Comparison of ENCODE assay signal across 8 cellular contexts in genomic region chr2:190069936-190070696, GRCh38. TPM values are rescaled to one million over a fixed set of nuclear protein-coding genes. Genes with fewer than 3 reads are reported as not detected.
DNase-seq lines count a peak whose midpoint lies in the region; ATAC-seq and TF ChIP-seq lines count a peak whose summit lies in the region.

No MANE protein-coding gene starts in this region.

- no peak overlapping the region for H3K4me2 ChIP-seq in trophoblast cell (ENCODE audit: low read length)

- H2AFZ ChIP-seq in trophoblast cell (ENCODE audit: insufficient read depth, low read length, poor library complexity), result no peak overlapping the region

- WGBS in trophoblast cell (ENCODE audit: extremely low coverage, insufficient coverage, insufficient read length), result no CpG with 5 or more reads among the region's 3 CpGs

- H3K4me1 ChIP-seq in trophoblast cell (ENCODE audit: control insufficient read depth in 1 of 2, insufficient read depth in 2 of 2, low read length in 2 of 2), result no peaks in the 10 kb centered on the region

- no peaks in the 10 kb centered on the region for H3K36me3 ChIP-seq in trophoblast cell (ENCODE audit: control insufficient read depth in 1 of 2, insufficient read depth in 2 of 2, low read length in 2 of 2)

- H3K9me3 ChIP-seq in trophoblast cell (ENCODE audit: insufficient read depth, low read depth, low read length), result no peaks in the 10 kb centered on the region

- no peak overlapping the region for H3K27ac ChIP-seq in trophoblast cell (ENCODE audit: low read depth, low read length)

- no peak overlapping the region for H4K91ac ChIP-seq in trophoblast cell (ENCODE audit: low read depth, low read length)

- no peak overlapping the region for H3K18ac ChIP-seq in trophoblast cell (ENCODE audit: low read length)

- H3K4me1 Mint-ChIP-seq in activated T-cell treated with anti-CD3 and anti-CD28 coated beads, Interleukin-2, amount 50 U/mL, for 4 hours (ENCODE audit: low read depth), result no peaks in the 10 kb centered on the region

- no peaks in the 10 kb centered on the region for H3K79me1 ChIP-seq in trophoblast cell (ENCODE audit: low read length)

- no peaks in the 10 kb centered on the region for H3K27me3 Mint-ChIP-seq in activated T-cell treated with anti-CD3 and anti-CD28 coated beads, Interleukin-2, amount 50 U/mL, for 4 hours (ENCODE audit: low read depth)

- no peak overlapping the region for H3K9ac ChIP-seq in trophoblast cell (ENCODE audit: low read length)

- peak; percentile 69 for TF ChIP-seq CTCF in fibroblast of mammary gland (conservative IDR thresholded peaks at IDR 0.05; ENCODE audit: control insufficient read depth, insufficient read depth, low read depth, low read length)

- H3K36me3 Mint-ChIP-seq in activated T-cell treated with anti-CD3 and anti-CD28 coated beads, Interleukin-2, amount 50 U/mL, for 4 hours (ENCODE audit: insufficient read depth), result no peaks in the 10 kb centered on the region

- no peaks in the 10 kb centered on the region for H3K9me3 Mint-ChIP-seq in activated T-cell treated with anti-CD3 and anti-CD28 coated beads, Interleukin-2, amount 50 U/mL, for 4 hours

- no peaks in the 10 kb centered on the region for H3K27me3 ChIP-seq in trophoblast cell (ENCODE audit: insufficient read depth, low read length)

- H3K14ac ChIP-seq in trophoblast cell (ENCODE audit: low read length), result no peak overlapping the region

- no peak overlapping the region for H2BK12ac ChIP-seq in trophoblast cell (ENCODE audit: low read length)

- no peak overlapping the region for H2AK5ac ChIP-seq in trophoblast cell (ENCODE audit: low read length)

- no peak overlapping the region for H2BK120ac ChIP-seq in trophoblast cell (ENCODE audit: insufficient read depth, low read length, poor library complexity)

- ATAC-seq in GM21723 (IDR thresholded peaks at IDR 0.05; ENCODE audit: unreplicated experiment) (peak; percentile 84), HG03097 (IDR thresholded peaks at IDR 0.05; ENCODE audit: low FRiP score, unreplicated experiment) (no peak)
- no peak for ATAC-seq in activated T-cell treated with anti-CD3 and anti-CD28 coated beads, Interleukin-2, amount 50 U/mL, for 4 hours

- H4K8ac ChIP-seq in trophoblast cell (ENCODE audit: low read depth, low read length), result no peak overlapping the region

- DNase-seq in DMS53 treated with DMSO at 0.1 percent for 48 hours (lab: John Stamatoyannopoulos, UW; ENCODE audit: unreplicated experiment), result peak; percentile 60
- peak; percentile 30 to 82 (median 33) for DNase-seq in NCI-H1417 (lab: John Stamatoyannopoulos, UW)
- DNase-seq in T follicular helper cell (ENCODE audit: low read depth), result peak; percentile 2
- DNase-seq in fibroblast of mammary gland (ENCODE audit: low read depth), result peak; percentile 78
- peak; percentile 44 to 90 for DNase-seq in trophoblast cell
- no peak for DNase-seq in activated T-cell treated with anti-CD3 and anti-CD28 coated beads, Interleukin-2, amount 50 U/mL, for 4 hours

- no peak overlapping the region for H3K4me3 ChIP-seq in fibroblast of mammary gland (ENCODE audit: control insufficient read depth, low read depth, low read length)
- H3K4me3 ChIP-seq in trophoblast cell (ENCODE audit: low read depth, low read length), result no peak overlapping the region

- H3K4ac ChIP-seq in trophoblast cell (ENCODE audit: low read depth, low read length), result no peak overlapping the region

- no peak overlapping the region for H3K4me3 Mint-ChIP-seq in activated T-cell treated with anti-CD3 and anti-CD28 coated beads, Interleukin-2, amount 50 U/mL, for 4 hours

- H2BK5ac ChIP-seq in trophoblast cell (ENCODE audit: low read depth, low read length, poor library complexity), result no peak overlapping the region

- H4K12ac ChIP-seq in trophoblast cell (ENCODE audit: low read depth, low read length), result no peak overlapping the region

- H3K23ac ChIP-seq in trophoblast cell (ENCODE audit: low read length), result no peak overlapping the region

- H3K79me2 ChIP-seq in trophoblast cell (ENCODE audit: control insufficient read depth, insufficient read depth, low read length, poor library complexity), result no peaks in the 10 kb centered on the region

RNA-seq across cellular contexts. Expression of gene MSTN, which starts 7.6 kb away (rescaled TPM):
- 0.05 and 0.06 TPM in 2 replicates for polyA plus RNA-seq in trophoblast cell (2013)
- total RNA-seq in activated T-cell treated with anti-CD3 and anti-CD28 coated beads, Interleukin-2, amount 50 U/mL, for 4 hours, result not detected
